In genomic region chr3:51680663-51681230, GRCh38 we compare ENCODE assay signal across 12 cellular contexts. TPM values are rescaled to one million over a fixed set of nuclear protein-coding genes. Genes with fewer than 3 reads are reported as not detected.
DNase-seq lines count a peak whose midpoint lies in the region; ATAC-seq, FAIRE-seq and TF ChIP-seq lines count a peak whose summit lies in the region.
"Had no signal": no experiment of that assay in that cellular context is flagged by ENCODE, and none has a peak within 500 bp of the region (broad histone marks: within the 10 kb centered on the region; RNA-seq: fewer than 3 reads in every experiment).

No MANE protein-coding gene starts in this region.

- H3K9me2 ChIP-seq in hepatocyte (replicated peaks; ENCODE audit: insufficient read depth), result no peaks in the 10 kb centered on the region

- H3K9me3 Mint-ChIP-seq in activated T-cell treated with anti-CD3 and anti-CD28 coated beads, Interleukin-2, amount 50 U/mL, for 72 hours, result no peaks in the 10 kb centered on the region
- no peaks in the 10 kb centered on the region for H3K9me3 Mint-ChIP-seq in activated CD8-positive, alpha-beta T cell treated with anti-CD3 and anti-CD28 coated beads for 36 hours
- H3K9me3 Mint-ChIP-seq: neural progenitor cell had no signal

- dilution Hi-C loops in keratinocyte (cut with MboI; ENCODE audit: extremely low pct_ligation_motif_present, low sequenced_read_pairs), result no loop called here

- H3K4me2 ChIP-seq in keratinocyte (ENCODE audit: control insufficient read depth, extremely low read depth, insufficient read depth, low read depth, low read length), result peak overlapping the region; percentile 61
- no peak overlapping the region for H3K4me2 ChIP-seq in hepatocyte
- H3K4me2 ChIP-seq: neural progenitor cell had no signal

- H3K36me3 ChIP-seq in keratinocyte (ENCODE audit: control insufficient read depth in 2 of 2, extremely low read depth in 1 of 2, insufficient read depth in 2 of 2, low read length in 2 of 2), result peaks cover 13 to 34% of the 10 kb centered on the region in 2 experiments
- peaks cover 0 to 64% (median 33%) of the 10 kb centered on the region in 5 donors for H3K36me3 ChIP-seq in subcutaneous abdominal adipose tissue (ENCODE audit: control insufficient read depth in 5 of 5, insufficient read depth in 5 of 5, low read length in 5 of 5)
- H3K36me3 ChIP-seq in tibial artery, result peaks cover 15 to 85% (median 33%) of the 10 kb centered on the region in 3 donors
- H3K36me3 ChIP-seq in hepatocyte (replicated peaks; ENCODE audit: insufficient read depth, low read depth), result no peaks in the 10 kb centered on the region
- H3K36me3 ChIP-seq: neural progenitor cell had no signal

- H3K27ac Mint-ChIP-seq in activated T-cell treated with anti-CD3 and anti-CD28 coated beads, Interleukin-2, amount 50 U/mL, for 72 hours, result peak overlapping the region; percentile 47
- peak overlapping the region; percentile 77 for H3K27ac Mint-ChIP-seq in activated CD8-positive, alpha-beta T cell treated with anti-CD3 and anti-CD28 coated beads for 36 hours
- H3K27ac Mint-ChIP-seq: neural progenitor cell had no signal

- H3K27ac ChIP-seq in keratinocyte (ENCODE audit: control insufficient read depth, insufficient read depth, low read length), result no peak overlapping the region
- peak overlapping the region; percentile 45 for H3K27ac ChIP-seq in subcutaneous abdominal adipose tissue (ENCODE audit: low read depth, low read length)
- H3K27ac ChIP-seq in tibial artery, result no peak overlapping the region
- H3K27ac ChIP-seq in hepatocyte, result no peak overlapping the region
- H3K27ac ChIP-seq: neural progenitor cell had no signal

- H3K9me3 ChIP-seq in keratinocyte (ENCODE audit: control insufficient read depth, low read depth, low read length) (no peaks in the 10 kb centered on the region), subcutaneous abdominal adipose tissue (ENCODE audit: control insufficient read depth in 5 of 5, low read length in 5 of 5) (no peaks in the 10 kb centered on the region), tibial artery (no peaks in the 10 kb centered on the region), hepatocyte (ENCODE audit: low read depth) (no peaks in the 10 kb centered on the region)
- H3K9me3 ChIP-seq: thyroid gland had no signal

- CTCF ChIA-PET in activated CD8-positive, alpha-beta T cell treated with anti-CD3 and anti-CD28 coated beads for 36 hours (lab: Charles Lee), result interaction anchor here (0.6 to 10.2 kb wide), 15 partner anchors 8 to 1882 kb away, joined by 3 to 161 read pairs (median 10); partner anchors contain the start of genes DCAF1, GRM2, RAD54L2 and RBM15B

- no peak overlapping the region for H2AFZ ChIP-seq in keratinocyte (ENCODE audit: control insufficient read depth, low read length)
- H2AFZ ChIP-seq in hepatocyte, result no peak overlapping the region
- H2AFZ ChIP-seq: neural progenitor cell had no signal

- no peak for ATAC-seq in activated T-cell treated with anti-CD3 and anti-CD28 coated beads, Interleukin-2, amount 50 U/mL, for 72 hours (replicated peaks in 1 of 2)
- no peak for ATAC-seq in activated CD8-positive, alpha-beta T cell treated with anti-CD3 and anti-CD28 coated beads for 36 hours
- ATAC-seq in GM18511 (IDR thresholded peaks at IDR 0.05; ENCODE audit: unreplicated experiment), result no peak

- peak overlapping the region; percentile 56 to 57 for H3K4me3 Mint-ChIP-seq in activated T-cell treated with anti-CD3 and anti-CD28 coated beads, Interleukin-2, amount 50 U/mL, for 72 hours
- no peak overlapping the region for H3K4me3 Mint-ChIP-seq in activated CD8-positive, alpha-beta T cell treated with anti-CD3 and anti-CD28 coated beads for 36 hours
- H3K4me3 Mint-ChIP-seq: neural progenitor cell had no signal

- no peak for FAIRE-seq in keratinocyte (lab: Jason Lieb, UNC)

- 98% methylated on average over 2 of the region's 2 CpGs for WGBS in hepatocyte (ENCODE audit: low lambda C conversion rate, missing lambda C conversion rate)

- POLR2A ChIA-PET in activated CD8-positive, alpha-beta T cell treated with anti-CD3 and anti-CD28 coated beads for 36 hours (lab: Charles Lee), result interaction anchor here (1.0 to 3.4 kb wide), 5 partner anchors 9 to 285 kb away, joined by 3 to 16 read pairs (median 3); partner anchors contain the start of gene TEX264

- intact Hi-C loops in activated CD8-positive, alpha-beta T cell treated with anti-CD3 and anti-CD28 coated beads for 36 hours (cut with micrococcal nuclease), result loop anchor here (5.0 to 10.0 kb wide), 2 partner anchors 178 to 296 kb away; partner anchors contain the start of genes DCAF1 and MANF
- intact Hi-C loops in tibial artery (cut with DNase I; ENCODE audit: low total_unique reads), result no loop called here

- H3K9me1 ChIP-seq in keratinocyte (ENCODE audit: control insufficient read depth, extremely low read depth, insufficient read depth, low read length), result peaks cover 4% of the 10 kb centered on the region

- H4K20me1 ChIP-seq in keratinocyte (ENCODE audit: control insufficient read depth, extremely low read depth, insufficient read depth, low read length) (no peaks in the 10 kb centered on the region), hepatocyte (ENCODE audit: insufficient read depth, poor library complexity, severe bottlenecking) (no peaks in the 10 kb centered on the region)

- H3K4me1 ChIP-seq in keratinocyte (ENCODE audit: control insufficient read depth, extremely low read depth, insufficient read depth, low read length) (peaks cover 37% of the 10 kb centered on the region), subcutaneous abdominal adipose tissue (ENCODE audit: control insufficient read depth in 5 of 5, insufficient read depth in 5 of 5, low read length in 5 of 5) (peaks cover 8 to 61% (median 30%) of the 10 kb centered on the region in 5 donors), tibial artery (peaks cover 0 to 18% (median 3%) of the 10 kb centered on the region in 4 donors), hepatocyte (ENCODE audit: insufficient read depth) (peaks cover 4% of the 10 kb centered on the region)
- H3K4me1 ChIP-seq: neural progenitor cell had no signal

- no peak for DNase-seq in activated T-cell treated with anti-CD3 and anti-CD28 coated beads, Interleukin-2, amount 50 U/mL, for 72 hours
- DNase-seq in activated T-cell treated with anti-CD3 and anti-CD28 coated beads, Interleukin-2, amount 50 U/mL, for 48 hours, result no peak
- no peak for DNase-seq in activated CD8-positive, alpha-beta T cell treated with anti-CD3 and anti-CD28 coated beads for 36 hours
- no peak for DNase-seq in keratinocyte (ENCODE audit: low read depth, low spot score)
- no peak for DNase-seq in tibial artery
- no peak for DNase-seq in hepatocyte (ENCODE audit: low spot score)
- DNase-seq: NCI-H1105 treated with DMSO at 0.1 percent for 48 hours, thyroid gland had no signal

- H3K27me3 ChIP-seq in keratinocyte (ENCODE audit: control insufficient read depth, extremely low read depth, insufficient read depth, low read length) (no peaks in the 10 kb centered on the region), subcutaneous abdominal adipose tissue (ENCODE audit: control insufficient read depth in 5 of 5, insufficient read depth in 4 of 5, low read length in 5 of 5) (no peaks in the 10 kb centered on the region), tibial artery (no peaks in the 10 kb centered on the region), hepatocyte (no peaks in the 10 kb centered on the region)
- H3K27me3 ChIP-seq: neural progenitor cell, thyroid gland had no signal

- H3K79me2 ChIP-seq in keratinocyte (ENCODE audit: control insufficient read depth, insufficient read depth, low read length), result peaks cover 12% of the 10 kb centered on the region
- H3K79me2 ChIP-seq in hepatocyte, result peaks cover 3% of the 10 kb centered on the region

- no peaks in the 10 kb centered on the region for H3K27me3 Mint-ChIP-seq in activated T-cell treated with anti-CD3 and anti-CD28 coated beads, Interleukin-2, amount 50 U/mL, for 72 hours (ENCODE audit: low read depth)
- no peaks in the 10 kb centered on the region for H3K27me3 Mint-ChIP-seq in activated CD8-positive, alpha-beta T cell treated with anti-CD3 and anti-CD28 coated beads for 36 hours

- no peak overlapping the region for H3K4me3 ChIP-seq in keratinocyte (ENCODE audit: control insufficient read depth in 2 of 3, extremely low read depth in 1 of 3, insufficient read depth in 2 of 3, low read depth in 1 of 3, low read length in 3 of 3)
- no peak overlapping the region for H3K4me3 ChIP-seq in subcutaneous abdominal adipose tissue (ENCODE audit: low read depth in 1 of 5, low read length in 5 of 5)
- no peak overlapping the region for H3K4me3 ChIP-seq in tibial artery
- no peak overlapping the region for H3K4me3 ChIP-seq in hepatocyte
- H3K4me3 ChIP-seq: neural progenitor cell, thyroid gland had no signal

- no peak overlapping the region for H3K9ac ChIP-seq in keratinocyte (ENCODE audit: control insufficient read depth, extremely low read depth, insufficient read depth, low read length)
- peak overlapping the region in 3 of 5 donors; percentile 2 to 49 (median 13) for H3K9ac ChIP-seq in subcutaneous abdominal adipose tissue (ENCODE audit: low read length in 5 of 5)
- H3K9ac ChIP-seq: neural progenitor cell had no signal

- no peak for TF ChIP-seq CTCF in activated CD8-positive, alpha-beta T cell treated with anti-CD3 and anti-CD28 coated beads for 36 hours (IDR thresholded peaks at IDR 0.05)
- TF ChIP-seq CTCF in keratinocyte (optimal IDR thresholded peaks at IDR 0.05 in 1 of 3, IDR thresholded peaks at IDR 0.05 in 1 of 3, conservative IDR thresholded peaks at IDR 0.05 in 1 of 3; ENCODE audit: extremely low read depth in 1 of 3, insufficient read depth in 2 of 3, low read length in 3 of 3), result no peak
- no peak for TF ChIP-seq CTCF in tibial artery (IDR thresholded peaks at IDR 0.05)
- TF ChIP-seq CTCF in hepatocyte (IDR thresholded peaks at IDR 0.05; ENCODE audit: poor library complexity), result no peak

- peaks cover 4 to 14% of the 10 kb centered on the region in 2 donors for H3K36me3 Mint-ChIP-seq in activated T-cell treated with anti-CD3 and anti-CD28 coated beads, Interleukin-2, amount 50 U/mL, for 72 hours (ENCODE audit: insufficient read depth in 2 of 2)
- peaks cover 24% of the 10 kb centered on the region for H3K36me3 Mint-ChIP-seq in activated CD8-positive, alpha-beta T cell treated with anti-CD3 and anti-CD28 coated beads for 36 hours (ENCODE audit: low read depth)

- H3K4me1 Mint-ChIP-seq in activated T-cell treated with anti-CD3 and anti-CD28 coated beads, Interleukin-2, amount 50 U/mL, for 72 hours (ENCODE audit: low read depth), result peaks cover 79% of the 10 kb centered on the region
- H3K4me1 Mint-ChIP-seq in activated CD8-positive, alpha-beta T cell treated with anti-CD3 and anti-CD28 coated beads for 36 hours (ENCODE audit: low read depth), result peaks cover 84% of the 10 kb centered on the region

RNA-seq across cellular contexts. Expression of gene TEX264, which starts 9.7 kb away (rescaled TPM):
- total RNA-seq in activated T-cell treated with anti-CD3 and anti-CD28 coated beads, Interleukin-2, amount 50 U/mL, for 72 hours, result 10 to 100 TPM; 37.8 to 48.0 TPM
- total RNA-seq in activated CD8-positive, alpha-beta T cell treated with anti-CD3 and anti-CD28 coated beads for 36 hours, result 10 to 100 TPM; 24.9 to 26.0 TPM
- polyA plus RNA-seq in keratinocyte (35.8 to 52.3 TPM (median 49.7 TPM) in 3 replicates), hepatocyte (98.7 and 103 TPM in 2 replicates)
- polyA plus RNA-seq in keratinocyte (2011; ENCODE audit: low read depth), result 11.5 TPM
- polyA plus RNA-seq in keratinocyte (2011; cell fraction: cytosol; rRNA removed), result 33.1 and 48.3 TPM in 2 replicates
- polyA plus RNA-seq in keratinocyte (2011; cell fraction: nucleus; rRNA removed), result 52.0 and 59.8 TPM in 2 replicates
- polyA plus RNA-seq in keratinocyte (2012; ENCODE audit: low replicate concordance), result 37.7 and 40.4 TPM in 2 replicates
- 41.1 to 71.2 TPM (median 63.0 TPM) in 3 replicates for polyA minus RNA-seq in keratinocyte
- 47.2 TPM for polyA minus RNA-seq in keratinocyte (2011; cell fraction: cytosol; rRNA and poly(A)+ RNA removed)
- 26.6 and 31.4 TPM in 2 replicates for polyA minus RNA-seq in keratinocyte (2011; cell fraction: nucleus; rRNA and poly(A)+ RNA removed)
- total RNA-seq in hepatocyte, result 57.4 and 59.6 TPM in 2 replicates

RNA-seq across cellular contexts. Expression of gene GRM2, which starts 26.1 kb away (rescaled TPM):
- total RNA-seq in activated T-cell treated with anti-CD3 and anti-CD28 coated beads, Interleukin-2, amount 50 U/mL, for 72 hours, result 1 to 10 TPM in 1 of 2 donors, under 1 TPM in 1; 0.48 to 2.0 TPM
- total RNA-seq in activated CD8-positive, alpha-beta T cell treated with anti-CD3 and anti-CD28 coated beads for 36 hours, result under 1 TPM; 0.20 to 0.22 TPM
- polyA plus RNA-seq in keratinocyte (0.03 to 0.07 TPM (median 0.04 TPM) in 3 replicates), hepatocyte (0.10 TPM in 1 of 2 replicates, not detected in the other)
- 0.14 TPM for polyA plus RNA-seq in keratinocyte (2011; ENCODE audit: low read depth)
- polyA plus RNA-seq in keratinocyte (2011; cell fraction: cytosol; rRNA removed), result 0.06 TPM in 1 of 2 replicates, not detected in the other
- 0.14 and 0.31 TPM in 2 replicates for polyA plus RNA-seq in keratinocyte (2011; cell fraction: nucleus; rRNA removed)
- 0.06 and 0.24 TPM in 2 replicates for polyA plus RNA-seq in keratinocyte (2012; ENCODE audit: low replicate concordance)
- polyA minus RNA-seq in keratinocyte, result 0.03 to 0.23 TPM in 2 of 3 replicates, not detected in the other
- polyA minus RNA-seq in keratinocyte (2011; cell fraction: cytosol; rRNA and poly(A)+ RNA removed), result not detected
- polyA minus RNA-seq in keratinocyte (2011; cell fraction: nucleus; rRNA and poly(A)+ RNA removed), result 0.11 and 0.62 TPM in 2 replicates
- 0.27 TPM in 1 of 2 replicates, not detected in the other for total RNA-seq in hepatocyte
- polyA plus RNA-seq: AG04450 had no signal
